In the genomic region with DNA sequence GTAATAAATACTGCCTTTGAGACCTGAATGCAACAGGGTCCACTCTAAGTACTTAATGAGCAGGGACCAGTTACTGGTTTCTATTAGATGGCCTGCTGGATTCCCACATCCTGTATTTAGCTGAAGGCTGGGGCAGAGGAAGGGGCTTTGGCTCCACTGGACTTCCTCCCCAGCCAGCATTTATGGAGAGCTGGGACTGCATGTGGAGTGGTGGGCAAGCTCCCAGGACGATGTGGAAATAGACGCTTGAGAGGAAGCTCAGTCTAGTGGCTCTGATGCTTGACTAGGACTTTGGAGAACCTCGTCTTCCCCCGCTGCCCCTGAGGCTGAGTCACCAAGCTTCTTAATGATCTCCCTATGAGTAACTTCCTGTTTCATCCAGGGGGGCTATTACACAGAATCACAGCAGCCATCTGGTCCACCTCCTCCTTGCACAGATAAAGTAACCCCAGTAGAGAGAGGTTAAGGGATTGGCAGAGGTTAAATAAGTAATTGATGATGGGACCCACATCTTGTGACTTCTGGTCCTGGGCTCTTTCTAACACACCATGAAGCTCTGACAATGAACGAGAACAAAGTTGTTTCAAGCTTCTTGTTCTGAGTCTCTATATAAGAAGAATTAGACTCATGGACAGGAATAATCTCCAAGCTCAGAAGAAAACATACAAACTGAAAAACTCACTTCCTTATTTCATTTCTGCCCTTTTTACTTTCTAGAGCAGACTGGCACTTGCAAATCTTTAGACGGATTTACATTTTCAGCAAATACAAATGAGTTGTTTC, we compare ENCODE assay signal across 8 cellular contexts.
DNase-seq lines count a peak whose midpoint lies in the region; ATAC-seq and TF ChIP-seq lines count a peak whose summit lies in the region.

No MANE protein-coding gene starts in this region.

- H3K4me1 Mint-ChIP-seq in endodermal cell = peaks cover 38% of the 10 kb centered on the region
- H3K4me1 Mint-ChIP-seq in naive B cell = peaks cover 21 to 30% (median 30%) of the 10 kb centered on the region in 3 donors

- peaks cover 6% of the 10 kb centered on the region for H3K4me1 ChIP-seq in endodermal cell (ENCODE audit: control insufficient read depth, insufficient read depth, low read length)
- no peaks in the 10 kb centered on the region for H3K4me1 ChIP-seq in BE2C

- TF ChIP-seq CTCF in endodermal cell (conservative IDR thresholded peaks at IDR 0.05) (no peak), BE2C (IDR thresholded peaks at IDR 0.05; ENCODE audit: low read depth, low read length) (no peak)

- H3K27ac ChIP-seq in endodermal cell (ENCODE audit: low read depth, low read length) = peak overlapping the region; percentile 66

- H3K9me3 ChIP-seq in endodermal cell (ENCODE audit: control insufficient read depth, low read length) (no peaks in the 10 kb centered on the region), BE2C (no peaks in the 10 kb centered on the region)

- DNase-seq in DMS 273 treated with DMSO at 0.1 percent for 48 hours (lab: John Stamatoyannopoulos, UW) (peak; percentile 57), RKO (ENCODE audit: low spot score) (peak; percentile 98), endodermal cell (peak; percentile 66), naive B cell (peak; percentile 33), BE2C (no peak), NCI-H1048 (lab: John Stamatoyannopoulos, UW) (no peak)

- no peaks in the 10 kb centered on the region for H3K9me3 Mint-ChIP-seq in endodermal cell
- H3K9me3 Mint-ChIP-seq in naive B cell = no peaks in the 10 kb centered on the region

- no peak overlapping the region for H3K9ac ChIP-seq in endodermal cell (ENCODE audit: extremely low read depth, low read length, poor library complexity, severe bottlenecking)

- H3K36me3 Mint-ChIP-seq in endodermal cell (ENCODE audit: low read depth) (no peaks in the 10 kb centered on the region), naive B cell (no peaks in the 10 kb centered on the region)

- H3K27ac Mint-ChIP-seq in endodermal cell (no peak overlapping the region), naive B cell (peak overlapping the region; percentile 10 to 81 (median 69))

- ATAC-seq in GM19035 (IDR thresholded peaks at IDR 0.05; ENCODE audit: unreplicated experiment) (peak; percentile 78), HG03095 (IDR thresholded peaks at IDR 0.05; ENCODE audit: unreplicated experiment) (peak; percentile 69), naive B cell (ENCODE audit: low read depth in 2 of 2) (peak; percentile 79 to 84)

- H3K27me3 Mint-ChIP-seq in endodermal cell (ENCODE audit: insufficient read depth) = no peaks in the 10 kb centered on the region
- peaks cover under 1 to 5% (median 4%) of the 10 kb centered on the region in 3 donors for H3K27me3 Mint-ChIP-seq in naive B cell

- WGBS in endodermal cell (ENCODE audit: insufficient coverage in 1 of 2, insufficient read length in 1 of 2), 2 experiments = 74 to 87% methylated on average over 3 to 6 of the region's 6 CpGs

- no peaks in the 10 kb centered on the region for H3K27me3 ChIP-seq in endodermal cell (ENCODE audit: control insufficient read depth, insufficient read depth, low read length, poor library complexity, severe bottlenecking)
- H3K27me3 ChIP-seq in BE2C = no peaks in the 10 kb centered on the region

- H3K36me3 ChIP-seq in endodermal cell (ENCODE audit: control insufficient read depth, insufficient read depth, low read length) = no peaks in the 10 kb centered on the region
- H3K36me3 ChIP-seq in BE2C = no peaks in the 10 kb centered on the region

- no peak overlapping the region for H3K4me3 ChIP-seq in endodermal cell (ENCODE audit: low read length)
- no peak overlapping the region for H3K4me3 ChIP-seq in BE2C (ENCODE audit: low read depth, low read length)

- H3K4me3 Mint-ChIP-seq in endodermal cell = no peak overlapping the region
- H3K4me3 Mint-ChIP-seq in naive B cell = peak overlapping the region in 6 of 8 donors; percentile 33 to 77 (median 54)

Comparison
In these comparisons a context has a peak if more than half of its experiments do, and no peak if none do; other contexts are left out.
1. DNase-seq: peak in DMS 273 treated with DMSO at 0.1 percent for 48 hours (single experiment), RKO (single experiment), endodermal cell (single experiment) and naive B cell (single experiment); none in BE2C (single experiment) and NCI-H1048 (single experiment).
2. Peak in every context shown above with its lines, with median percentiles within 50 percentile points of each other: ATAC-seq.